14 cellular contexts compared by ENCODE assay signal in genomic region chr6:35081426-35081851, GRCh38. TPM values are rescaled to one million over a fixed set of nuclear protein-coding genes. Genes with fewer than 3 reads are reported as not detected.
DNase-seq lines count a peak whose midpoint lies in the region; ATAC-seq and TF ChIP-seq lines count a peak whose summit lies in the region.
"Had no signal": no experiment of that assay in that cellular context is flagged by ENCODE, and none has a peak within 500 bp of the region (broad histone marks: within the 10 kb centered on the region; RNA-seq: fewer than 3 reads in every experiment).

No MANE protein-coding gene starts in this region.

- TF ChIP-seq CTCF in foreskin keratinocyte (conservative IDR thresholded peaks at IDR 0.05), result no peak
- TF ChIP-seq CTCF in stomach (IDR thresholded peaks at IDR 0.05), result no peak

- intact Hi-C loops in activated CD4-positive, alpha-beta T cell treated with anti-CD3 and anti-CD28 coated beads for 36 hours (cut with DNase I, micrococcal nuclease), result no loop called here
- intact Hi-C loops in stomach (cut with DNase I; ENCODE audit: low total_unique reads), result no loop called here

- H3K9ac ChIP-seq in SK-N-MC (ENCODE audit: insufficient read length), result no peak overlapping the region

- no peak for TF ChIP-seq POLR2A in stomach (IDR thresholded peaks at IDR 0.05)

- H3K4me3 ChIP-seq in SK-N-MC (no peak overlapping the region; the same call in 1 of the 2 replicates), stomach (no peak overlapping the region)
- H3K4me3 ChIP-seq: prostate gland had no signal

- H3K27ac Mint-ChIP-seq in activated CD4-positive, alpha-beta T cell treated with anti-CD3 and anti-CD28 coated beads, Interleukin-2, amount 10 ng/mL, durations not matched to agents 7 days and 5 days, result peak overlapping the region; percentile 69
- no peak overlapping the region for H3K27ac Mint-ChIP-seq in activated CD4-positive, alpha-beta T cell treated with anti-CD3 and anti-CD28 coated beads for 36 hours

- H3K9me3 Mint-ChIP-seq in activated CD4-positive, alpha-beta T cell treated with anti-CD3 and anti-CD28 coated beads, Interleukin-2, amount 10 ng/mL, durations not matched to agents 7 days and 5 days, result no peaks in the 10 kb centered on the region
- no peaks in the 10 kb centered on the region for H3K9me3 Mint-ChIP-seq in activated CD4-positive, alpha-beta T cell treated with anti-CD3 and anti-CD28 coated beads for 36 hours (ENCODE audit: low read depth)

- no peaks in the 10 kb centered on the region for H3K36me3 Mint-ChIP-seq in activated CD4-positive, alpha-beta T cell treated with anti-CD3 and anti-CD28 coated beads, Interleukin-2, amount 10 ng/mL, durations not matched to agents 7 days and 5 days (ENCODE audit: low read depth)
- peaks cover 7% of the 10 kb centered on the region for H3K36me3 Mint-ChIP-seq in activated CD4-positive, alpha-beta T cell treated with anti-CD3 and anti-CD28 coated beads for 36 hours (ENCODE audit: low read depth)

- H3K27ac ChIP-seq in SK-N-MC, result peak overlapping the region; percentile 64; the same call in 1 of the 2 replicates
- H3K27ac ChIP-seq in foreskin keratinocyte, result peak overlapping the region; percentile 59
- H3K27ac ChIP-seq in stomach, result peak overlapping the region in 3 of 5 donors; percentile 29 to 80 (median 52)
- H3K27ac ChIP-seq: 22Rv1, prostate gland had no signal

- no peaks in the 10 kb centered on the region for H3K27me3 Mint-ChIP-seq in activated CD4-positive, alpha-beta T cell treated with anti-CD3 and anti-CD28 coated beads, Interleukin-2, amount 10 ng/mL, durations not matched to agents 7 days and 5 days
- no peaks in the 10 kb centered on the region for H3K27me3 Mint-ChIP-seq in activated CD4-positive, alpha-beta T cell treated with anti-CD3 and anti-CD28 coated beads for 36 hours

- peaks cover 2% of the 10 kb centered on the region for H3K4me1 Mint-ChIP-seq in activated CD4-positive, alpha-beta T cell treated with anti-CD3 and anti-CD28 coated beads, Interleukin-2, amount 10 ng/mL, durations not matched to agents 7 days and 5 days
- H3K4me1 Mint-ChIP-seq in activated CD4-positive, alpha-beta T cell treated with anti-CD3 and anti-CD28 coated beads for 36 hours, result no peaks in the 10 kb centered on the region

- H3K4me1 ChIP-seq in foreskin keratinocyte (peaks cover 26% of the 10 kb centered on the region), stomach (peaks cover 0 to 20% (median 3%) of the 10 kb centered on the region in 4 donors)
- H3K4me1 ChIP-seq: prostate gland had no signal

- POLR2A ChIA-PET in activated CD4-positive, alpha-beta T cell treated with anti-CD3 and anti-CD28 coated beads, Interleukin-2, amount 10 ng/mL, durations not matched to agents 7 days and 5 days (lab: Charles Lee), result no interaction called here
- POLR2A ChIA-PET in activated CD4-positive, alpha-beta T cell treated with anti-CD3 and anti-CD28 coated beads for 36 hours (lab: Charles Lee), result no interaction called here

- no peak for TF ChIP-seq EP300 in stomach (IDR thresholded peaks at IDR 0.05)

- H3K36me3 ChIP-seq in SK-N-MC (ENCODE audit: insufficient read depth, low read length) (no peaks in the 10 kb centered on the region; the same call in 1 of the 2 replicates), stomach (peaks cover 84 to 100% (median 99%) of the 10 kb centered on the region in 4 donors)

- no peak for ATAC-seq in activated CD4-positive, alpha-beta T cell treated with anti-CD3 and anti-CD28 coated beads for 36 hours
- ATAC-seq in foreskin keratinocyte (no peak), HG02678 (IDR thresholded peaks at IDR 0.05; ENCODE audit: unreplicated experiment) (no peak), GM21390 (IDR thresholded peaks at IDR 0.05; ENCODE audit: unreplicated experiment) (no peak)
- no peak for ATAC-seq in activated CD4-positive, CD25-positive, alpha-beta regulatory T cell treated with anti-CD3 and anti-CD28 coated beads, Interleukin-2, amount 50 U/mL, for 24 hours
- ATAC-seq: HCT116 had no signal

- DNase-seq in activated CD4-positive, alpha-beta T cell treated with anti-CD3 and anti-CD28 coated beads, Interleukin-2, amount 10 ng/mL, durations not matched to agents 7 days and 5 days, result no peak
- DNase-seq in activated CD4-positive, alpha-beta T cell treated with anti-CD3 and anti-CD28 coated beads for 36 hours, result no peak
- DNase-seq in SK-N-MC (ENCODE audit: low read depth, low spot score) (no peak), foreskin keratinocyte (peak; percentile 34 to 60), stomach (no peak)
- DNase-seq: kidney, NCI-H1436, OCI-M1 had no signal

- H3K27me3 ChIP-seq in foreskin keratinocyte (no peaks in the 10 kb centered on the region), stomach (no peaks in the 10 kb centered on the region)

- no peak overlapping the region for H3K4me3 Mint-ChIP-seq in activated CD4-positive, alpha-beta T cell treated with anti-CD3 and anti-CD28 coated beads, Interleukin-2, amount 10 ng/mL, durations not matched to agents 7 days and 5 days
- no peak overlapping the region for H3K4me3 Mint-ChIP-seq in activated CD4-positive, alpha-beta T cell treated with anti-CD3 and anti-CD28 coated beads for 36 hours

- WGBS in stomach, 5 donors, result 58 to 67% (median 67%) methylated on average over 12 to 13 of the region's 13 CpGs

- no peaks in the 10 kb centered on the region for H3K9me3 ChIP-seq in SK-N-MC (ENCODE audit: low read depth, low read length)
- no peaks in the 10 kb centered on the region for H3K9me3 ChIP-seq in stomach
- H3K9me3 ChIP-seq: prostate gland had no signal

- CTCF ChIA-PET in activated CD4-positive, alpha-beta T cell treated with anti-CD3 and anti-CD28 coated beads, Interleukin-2, amount 10 ng/mL, durations not matched to agents 7 days and 5 days (lab: Charles Lee), result no interaction called here
- CTCF ChIA-PET in activated CD4-positive, alpha-beta T cell treated with anti-CD3 and anti-CD28 coated beads for 36 hours (lab: Charles Lee), result no interaction called here

RNA-seq across cellular contexts. Expression of gene TCP11, which starts 59.7 kb away (rescaled TPM):
- total RNA-seq in activated CD4-positive, alpha-beta T cell treated with anti-CD3 and anti-CD28 coated beads, Interleukin-2, amount 10 ng/mL, durations not matched to agents 7 days and 5 days, result not detected
- total RNA-seq in activated CD4-positive, alpha-beta T cell treated with anti-CD3 and anti-CD28 coated beads for 36 hours, result not detected
- total RNA-seq in foreskin keratinocyte (0.07 TPM in 1 of 2 replicates, not detected in the other), stomach (under 1 TPM in 1 of 5 donors, not detected in 4; 0.73 TPM)
- polyA plus RNA-seq in foreskin keratinocyte (0.03 TPM in 1 of 2 replicates, not detected in the other), stomach (under 1 TPM in 1 of 3 donors, not detected in 2; 0.25 TPM)

Comparison
In these comparisons a context has a peak if more than half of its experiments do, and no peak if none do; other contexts are left out.
1. DNase-seq: peak in foreskin keratinocyte (2 of 2); none in activated CD4-positive, alpha-beta T cell treated with anti-CD3 and anti-CD28 coated beads, Interleukin-2, amount 10 ng/mL, durations not matched to agents 7 days and 5 days (single experiment), activated CD4-positive, alpha-beta T cell treated with anti-CD3 and anti-CD28 coated beads for 36 hours (single experiment), SK-N-MC (single experiment) and stomach (single experiment).
2. Peak in every context shown above with its lines, with median percentiles within 50 percentile points of each other: H3K27ac ChIP-seq.